Comparison of ENCODE assay signal across 10 cellular contexts in the genomic region with DNA sequence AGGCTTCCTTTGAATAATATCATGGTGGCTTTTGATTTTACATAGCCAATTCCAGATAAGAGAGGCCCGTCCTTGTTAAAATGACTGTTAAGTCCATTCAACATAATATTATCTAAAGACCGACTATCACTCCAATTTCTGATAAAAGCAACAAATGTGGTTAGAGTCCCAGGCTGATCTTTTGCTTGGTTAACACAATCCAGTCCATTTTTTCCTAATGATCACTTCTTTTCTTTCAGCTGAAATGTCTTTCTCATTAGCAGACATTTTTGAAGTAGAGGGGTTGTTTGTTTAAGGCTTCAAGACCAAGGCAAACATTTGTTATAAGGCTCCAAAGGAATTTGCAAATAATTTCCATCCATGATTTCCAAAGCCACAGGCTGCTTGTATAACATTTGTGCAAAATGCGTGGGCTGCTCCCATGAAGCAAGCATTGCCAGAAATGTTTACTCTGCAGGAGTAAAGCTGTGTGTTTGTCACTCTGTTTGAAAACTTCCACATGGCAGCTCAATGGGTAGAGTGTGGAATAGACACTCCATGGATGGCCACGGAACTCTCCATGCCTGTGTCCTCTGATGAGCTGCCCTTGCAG.
DNase-seq lines count a peak whose midpoint lies in the region; ATAC-seq and TF ChIP-seq lines count a peak whose summit lies in the region.
"Had no signal": no experiment of that assay in that cellular context is flagged by ENCODE, and none has a peak within 500 bp of the region (broad histone marks: within the 10 kb centered on the region; RNA-seq: fewer than 3 reads in every experiment).

No MANE protein-coding gene starts in this region.

- no peaks in the 10 kb centered on the region for H3K27me3 ChIP-seq in Peyer's patch
- H3K27me3 ChIP-seq: BLaER1 treated with 17β-estradiol and CSF1 and Interleukin-3, amounts not matched to agents 10 nM and 100 nM had no signal

- no peak overlapping the region for H3K4me3 Mint-ChIP-seq in nephron
- no peak overlapping the region for H3K4me3 Mint-ChIP-seq in stimulated activated effector memory CD8-positive, alpha-beta T cell treated with anti-CD3 and anti-CD28 coated beads, Interleukin-12 subunit alpha, Interleukin-12 subunit beta, amount 100 ng/mL, for 72 hours
- H3K4me3 Mint-ChIP-seq: activated naive CD4-positive, alpha-beta T cell treated with anti-CD3 and anti-CD28 coated beads for 36 hours had no signal

- TF ChIP-seq POLR2A in Peyer's patch (IDR thresholded peaks at IDR 0.05), result no peak

- DNase-seq in AG20443 (ENCODE audit: low spot score), result peak; percentile 44
- no peak for DNase-seq in Peyer's patch
- peak; percentile 7 to 48 for DNase-seq in foreskin fibroblast
- DNase-seq in stimulated activated effector memory CD8-positive, alpha-beta T cell treated with anti-CD3 and anti-CD28 coated beads, Interleukin-12 subunit alpha, Interleukin-12 subunit beta, amount 100 ng/mL, for 72 hours (ENCODE audit: low spot score in 2 of 2), result no peak
- DNase-seq in activated effector memory CD4-positive, alpha-beta T cell treated with Interleukin-2 at 50 U/mL for 16 hours, result no peak
- DNase-seq: activated naive CD4-positive, alpha-beta T cell treated with anti-CD3 and anti-CD28 coated beads for 36 hours had no signal

- H3K9me3 Mint-ChIP-seq in nephron, result peaks cover 17% of the 10 kb centered on the region
- peaks cover 4% of the 10 kb centered on the region for H3K9me3 Mint-ChIP-seq in stimulated activated effector memory CD8-positive, alpha-beta T cell treated with anti-CD3 and anti-CD28 coated beads, Interleukin-12 subunit alpha, Interleukin-12 subunit beta, amount 100 ng/mL, for 72 hours

- H3K4me1 ChIP-seq in Peyer's patch, result no peaks in the 10 kb centered on the region

- H3K27me3 Mint-ChIP-seq in nephron (ENCODE audit: low read depth), result peaks cover 7% of the 10 kb centered on the region

- H3K36me3 Mint-ChIP-seq in nephron (ENCODE audit: low read depth), result no peaks in the 10 kb centered on the region
- no peaks in the 10 kb centered on the region for H3K36me3 Mint-ChIP-seq in stimulated activated effector memory CD8-positive, alpha-beta T cell treated with anti-CD3 and anti-CD28 coated beads, Interleukin-12 subunit alpha, Interleukin-12 subunit beta, amount 100 ng/mL, for 72 hours

- no peak for ATAC-seq in GM21367 (IDR thresholded peaks at IDR 0.05; ENCODE audit: unreplicated experiment)
- ATAC-seq in stimulated activated effector memory CD8-positive, alpha-beta T cell treated with anti-CD3 and anti-CD28 coated beads, Interleukin-12 subunit alpha, Interleukin-12 subunit beta, amount 100 ng/mL, for 72 hours, result no peak
- ATAC-seq in GM18870 (IDR thresholded peaks at IDR 0.05; ENCODE audit: unreplicated experiment), result no peak

- H3K36me3 ChIP-seq in Peyer's patch, result no peaks in the 10 kb centered on the region
- H3K36me3 ChIP-seq: BLaER1 treated with 17β-estradiol and CSF1 and Interleukin-3, amounts not matched to agents 10 nM and 100 nM had no signal

- no peaks in the 10 kb centered on the region for H3K9me3 ChIP-seq in Peyer's patch

- H3K27ac Mint-ChIP-seq in nephron, result peak overlapping the region; percentile 83 to 91 (median 85)
- no peak overlapping the region for H3K27ac Mint-ChIP-seq in stimulated activated effector memory CD8-positive, alpha-beta T cell treated with anti-CD3 and anti-CD28 coated beads, Interleukin-12 subunit alpha, Interleukin-12 subunit beta, amount 100 ng/mL, for 72 hours
- H3K27ac Mint-ChIP-seq: activated naive CD4-positive, alpha-beta T cell treated with anti-CD3 and anti-CD28 coated beads for 36 hours had no signal

- peak overlapping the region in 3 of 4 donors; percentile 27 to 70 (median 36) for H3K27ac ChIP-seq in Peyer's patch
- H3K27ac ChIP-seq: BLaER1 treated with 17β-estradiol and CSF1 and Interleukin-3, amounts not matched to agents 10 nM and 100 nM had no signal

- TF ChIP-seq CTCF in Peyer's patch (IDR thresholded peaks at IDR 0.05) (no peak), foreskin fibroblast (IDR thresholded peaks at IDR 0.05; ENCODE audit: low read depth, low read length) (no peak), nephron (IDR thresholded peaks at IDR 0.05; ENCODE audit: unreplicated experiment in 3 of 3) (no peak)

- H3K4me1 Mint-ChIP-seq in nephron, result peaks cover 34% of the 10 kb centered on the region
- H3K4me1 Mint-ChIP-seq in stimulated activated effector memory CD8-positive, alpha-beta T cell treated with anti-CD3 and anti-CD28 coated beads, Interleukin-12 subunit alpha, Interleukin-12 subunit beta, amount 100 ng/mL, for 72 hours, result no peaks in the 10 kb centered on the region

- H3K4me3 ChIP-seq in Peyer's patch, result no peak overlapping the region
- no peak overlapping the region for H3K4me3 ChIP-seq in foreskin fibroblast (ENCODE audit: low read depth in 1 of 2, low read length in 2 of 2)
- H3K4me3 ChIP-seq: BLaER1 treated with 17β-estradiol and CSF1 and Interleukin-3, amounts not matched to agents 10 nM and 100 nM had no signal

Comparison
In these comparisons a context has a peak if more than half of its experiments do, and no peak if none do; other contexts are left out.
1. DNase-seq: peak in AG20443 (single experiment) and foreskin fibroblast (2 of 2); none in Peyer's patch (0 of 3), stimulated activated effector memory CD8-positive, alpha-beta T cell treated with anti-CD3 and anti-CD28 coated beads, Interleukin-12 subunit alpha, Interleukin-12 subunit beta, amount 100 ng/mL, for 72 hours (0 of 2) and activated effector memory CD4-positive, alpha-beta T cell treated with Interleukin-2 at 50 U/mL for 16 hours (single experiment).